In the genomic region with DNA sequence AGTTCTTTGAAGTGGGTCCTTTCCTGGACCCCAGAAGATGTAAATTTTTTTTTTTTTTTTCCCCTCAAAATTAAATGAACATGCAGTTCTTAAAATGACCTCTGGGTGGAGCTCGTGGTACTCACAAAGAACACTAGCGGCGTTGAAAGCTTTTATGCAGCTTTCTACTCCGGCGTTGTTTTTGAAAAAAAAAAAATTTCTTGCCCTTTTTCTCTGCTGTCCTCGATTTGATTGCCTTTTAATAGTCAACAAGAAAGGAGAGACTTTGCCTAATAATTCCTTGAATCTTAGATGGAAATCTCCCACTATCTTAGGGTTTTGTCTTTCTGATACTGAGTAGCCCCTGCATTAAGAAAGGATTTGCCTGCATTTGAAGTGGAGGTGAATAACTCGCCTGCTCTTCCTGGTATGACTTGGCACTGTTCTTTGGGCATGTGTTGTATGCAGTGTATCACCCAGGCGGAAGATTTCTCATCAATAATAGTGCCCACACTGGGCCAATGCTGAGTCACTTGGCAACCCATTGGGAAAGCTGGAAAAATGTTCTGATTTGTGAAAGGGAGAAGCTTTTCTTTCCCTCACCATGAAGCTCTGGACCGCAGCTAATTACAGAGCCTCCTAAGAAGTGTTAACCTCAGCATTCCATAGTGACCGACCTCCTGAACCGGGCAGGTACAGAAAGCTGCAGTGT, we compare ENCODE assay signal across 8 cellular contexts.
A peak's percentile ranks its signal among the peaks of the same experiment; 100 is the strongest.
DNase-seq lines count a peak whose midpoint lies in the region; ATAC-seq, FAIRE-seq and TF ChIP-seq lines count a peak whose summit lies in the region.

No MANE protein-coding gene starts in this region.

- WGBS in HUES64: 23% methylated on average over 11 of the region's 11 CpGs

- FAIRE-seq in endometrium (lab: Jason Lieb, UNC): peak; percentile 58

- H3K4me3 ChIP-seq in HUES64 (ENCODE audit: low read length) (no peak overlapping the region), mucosa of descending colon (no peak overlapping the region)

- H3K36me3 ChIP-seq in HUES64 (ENCODE audit: insufficient read depth, low read length) (no peaks in the 10 kb centered on the region), mucosa of descending colon (ENCODE audit: low read depth) (no peaks in the 10 kb centered on the region)

- H3K9ac ChIP-seq in HUES64 (ENCODE audit: low read depth, low read length): 0 out of 2 replicates have a peak overlapping the region, but pooled peaks have one; percentile 9

- intact Hi-C loops in mucosa of descending colon (cut with DNase I, micrococcal nuclease): no loop called here

- peak; percentile 63 for ATAC-seq in mucosa of descending colon
- no peak for ATAC-seq in HG03139 (IDR thresholded peaks at IDR 0.05; ENCODE audit: unreplicated experiment)

- DNase-seq in activated CD4-positive, alpha-beta T cell treated with anti-CD3 and anti-CD28 coated beads for 48 hours: peak; percentile 7
- DNase-seq in activated CD4-positive, alpha-beta T cell treated with anti-CD3 and anti-CD28 coated beads, Interleukin-2, amount 50 U/mL, for 48 hours: no peak
- peak; percentile 67 for DNase-seq in RWPE1 (ENCODE audit: low spot score)
- peak in 1 of 3 donors; percentile 40 for DNase-seq in mucosa of descending colon
- DNase-seq in LoVo (ENCODE audit: low spot score): no peak

- peak; percentile 58 for TF ChIP-seq CTCF in RWPE1 (conservative IDR thresholded peaks at IDR 0.05; ENCODE audit: low read depth)
- TF ChIP-seq CTCF in mucosa of descending colon (IDR thresholded peaks at IDR 0.05): peak; percentile 18

- H3K27me3 ChIP-seq in HUES64 (ENCODE audit: insufficient read depth, low read length): no peaks in the 10 kb centered on the region

- CTCF ChIA-PET in RWPE1 (lab: Yijun Ruan, JAX): interaction anchor here (0.5 to 1.3 kb wide), 12 partner anchors 13 to 1938 kb away, joined by 3 to 12 read pairs (median 3); no protein-coding TSS in a partner anchor

- POLR2A ChIA-PET in RWPE1 (lab: Yijun Ruan, JAX; ENCODE audit: low non-redundant PET): no interaction called here

- no peaks in the 10 kb centered on the region for H3K9me3 ChIP-seq in HUES64 (ENCODE audit: insufficient read depth, low read depth, low read length)
- no peaks in the 10 kb centered on the region for H3K9me3 ChIP-seq in mucosa of descending colon

- H3K4me1 ChIP-seq in HUES64 (ENCODE audit: insufficient read depth, low read length): peaks cover 8% of the 10 kb centered on the region
- H3K4me1 ChIP-seq in mucosa of descending colon (ENCODE audit: low read depth): no peaks in the 10 kb centered on the region

- no peak overlapping the region for H3K27ac ChIP-seq in HUES64 (ENCODE audit: low read depth, low read length)
- peak overlapping the region; percentile 89 for H3K27ac ChIP-seq in RWPE1

Comparison
In these comparisons a context has a peak if more than half of its experiments do, and no peak if none do; other contexts are left out.
1. DNase-seq: peak in activated CD4-positive, alpha-beta T cell treated with anti-CD3 and anti-CD28 coated beads for 48 hours (single experiment) and RWPE1 (single experiment); none in activated CD4-positive, alpha-beta T cell treated with anti-CD3 and anti-CD28 coated beads, Interleukin-2, amount 50 U/mL, for 48 hours (0 of 2) and LoVo (single experiment).